In the genomic region with DNA sequence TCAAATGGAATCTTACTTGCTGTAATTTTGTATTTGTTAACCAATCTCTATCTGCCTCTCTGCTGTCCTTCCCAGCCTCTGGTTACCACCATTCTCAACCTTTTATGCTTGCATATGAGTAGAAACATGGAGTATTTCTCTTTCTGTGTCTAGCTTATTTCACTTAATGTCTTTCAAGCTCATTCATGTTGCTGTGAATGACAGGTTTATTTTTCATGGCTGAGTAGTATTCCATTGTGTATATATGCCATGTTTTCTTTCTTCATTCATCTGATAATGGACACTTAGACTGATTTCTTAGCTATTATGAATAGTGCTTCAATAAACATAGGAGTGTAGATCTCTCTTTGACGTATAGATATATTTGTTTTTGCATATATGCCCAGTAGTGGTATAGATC, we compare ENCODE assay signal across 20 cellular contexts. TPM values are rescaled to one million over a fixed set of nuclear protein-coding genes. Genes with fewer than 3 reads are reported as not detected.
DNase-seq lines count a peak whose midpoint lies in the region; ATAC-seq, FAIRE-seq and TF ChIP-seq lines count a peak whose summit lies in the region.
"Had no signal": no experiment of that assay in that cellular context is flagged by ENCODE, and none has a peak within 500 bp of the region (broad histone marks: within the 10 kb centered on the region; RNA-seq: fewer than 3 reads in every experiment).

No MANE protein-coding gene starts in this region.

- WGBS in GM12878 (ENCODE audit: insufficient coverage, insufficient replicate concordance, low lambda C conversion rate, missing lambda C conversion rate), result 92% methylated on average over 1 of the region's 1 CpG
- WGBS in endodermal cell (ENCODE audit: insufficient coverage in 1 of 2, insufficient read length in 1 of 2), 2 experiments, result 94% methylated on average over 1 of the region's 1 CpG; no CpG with 5 or more reads in 1 of the 2 experiments

- TF ChIP-seq CTCF in HEK293 (tag by site-specific recombination; IDR thresholded peaks at IDR 0.05) (no peak), GM12878 (IDR thresholded peaks at IDR 0.05 in 2 of 3, conservative IDR thresholded peaks at IDR 0.05 in 1 of 3; ENCODE audit: control insufficient read depth in 2 of 3, extremely low read depth in 1 of 3, insufficient read depth in 1 of 3, low read depth in 3 of 3, low read length in 3 of 3) (no peak), endodermal cell (conservative IDR thresholded peaks at IDR 0.05) (no peak), progenitor cell of endocrine pancreas (IDR thresholded peaks at IDR 0.05; ENCODE audit: unreplicated experiment) (no peak)

- H3K36me3 Mint-ChIP-seq in CD4-positive, CD25-positive, alpha-beta regulatory T cell, result peaks cover 88% of the 10 kb centered on the region
- H3K36me3 Mint-ChIP-seq in endodermal cell (ENCODE audit: low read depth), result peaks cover 93% of the 10 kb centered on the region
- H3K36me3 Mint-ChIP-seq in progenitor cell of endocrine pancreas (ENCODE audit: insufficient read depth), result peaks cover 75% of the 10 kb centered on the region
- peaks cover 95% of the 10 kb centered on the region for H3K36me3 Mint-ChIP-seq in activated CD8-positive, alpha-beta memory T cell treated with anti-CD3 and anti-CD28 coated beads, Interleukin-2, amount 10 ng/mL, durations not matched to agents 7 days and 5 days

- no TSS peak for BruUV-seq in GM12878 (replicated peaks; lab: Mats Ljungman, UMichigan)

- H3K4me3 Mint-ChIP-seq in CD4-positive, CD25-positive, alpha-beta regulatory T cell, result no peak overlapping the region
- H3K4me3 Mint-ChIP-seq in endodermal cell, result no peak overlapping the region
- H3K4me3 Mint-ChIP-seq in progenitor cell of endocrine pancreas (ENCODE audit: low read depth), result no peak overlapping the region
- no peak overlapping the region for H3K4me3 Mint-ChIP-seq in activated CD8-positive, alpha-beta memory T cell treated with anti-CD3 and anti-CD28 coated beads, Interleukin-2, amount 10 ng/mL, durations not matched to agents 7 days and 5 days
- H3K4me3 Mint-ChIP-seq: B cell; CD4-positive, alpha-beta memory T cell; GM23338; H9 had no signal

- H3K27ac Mint-ChIP-seq in CD4-positive, CD25-positive, alpha-beta regulatory T cell, result no peak overlapping the region
- H3K27ac Mint-ChIP-seq in endodermal cell, result no peak overlapping the region
- no peak overlapping the region for H3K27ac Mint-ChIP-seq in progenitor cell of endocrine pancreas
- no peak overlapping the region for H3K27ac Mint-ChIP-seq in activated CD8-positive, alpha-beta memory T cell treated with anti-CD3 and anti-CD28 coated beads, Interleukin-2, amount 10 ng/mL, durations not matched to agents 7 days and 5 days
- H3K27ac Mint-ChIP-seq: B cell, GM23338, H9 had no signal

- no peak for FAIRE-seq in GM12878 (lab: Jason Lieb, UNC)
- FAIRE-seq: G401.6, GM19239 had no signal

- ATAC-seq in CD4-positive, CD25-positive, alpha-beta regulatory T cell (ENCODE audit: low read depth in 2 of 2), result no peak
- no peak for ATAC-seq in GM12878
- no peak for ATAC-seq in activated CD8-positive, alpha-beta memory T cell treated with anti-CD3 and anti-CD28 coated beads, Interleukin-2, amount 10 ng/mL, durations not matched to agents 7 days and 5 days
- ATAC-seq: GM23338, HCT116 had no signal

- H3K4me1 Mint-ChIP-seq in CD4-positive, CD25-positive, alpha-beta regulatory T cell, result peaks cover 3 to 7% (median 6%) of the 10 kb centered on the region in 4 donors
- H3K4me1 Mint-ChIP-seq in endodermal cell, result no peaks in the 10 kb centered on the region
- H3K4me1 Mint-ChIP-seq in progenitor cell of endocrine pancreas (ENCODE audit: low read depth), result no peaks in the 10 kb centered on the region
- peaks cover 6% of the 10 kb centered on the region for H3K4me1 Mint-ChIP-seq in activated CD8-positive, alpha-beta memory T cell treated with anti-CD3 and anti-CD28 coated beads, Interleukin-2, amount 10 ng/mL, durations not matched to agents 7 days and 5 days
- H3K4me1 Mint-ChIP-seq: GM23338 had no signal

- TF ChIP-seq RAD21 in GM12878 (IDR thresholded peaks at IDR 0.05; ENCODE audit: insufficient read depth, low read depth, low read length), result no peak

- RAD21 ChIA-PET in GM12878 (lab: Charles Lee; ENCODE audit: unreplicated experiment), result interaction anchor here (1.2 kb wide), 1 partner anchor 9 kb away, joined by 5 read pairs; no protein-coding TSS in a partner anchor

- H3K27me3 Mint-ChIP-seq in CD4-positive, CD25-positive, alpha-beta regulatory T cell, result no peaks in the 10 kb centered on the region
- no peaks in the 10 kb centered on the region for H3K27me3 Mint-ChIP-seq in endodermal cell (ENCODE audit: insufficient read depth)
- no peaks in the 10 kb centered on the region for H3K27me3 Mint-ChIP-seq in progenitor cell of endocrine pancreas
- no peaks in the 10 kb centered on the region for H3K27me3 Mint-ChIP-seq in activated CD8-positive, alpha-beta memory T cell treated with anti-CD3 and anti-CD28 coated beads, Interleukin-2, amount 10 ng/mL, durations not matched to agents 7 days and 5 days
- H3K27me3 Mint-ChIP-seq: B cell; CD4-positive, alpha-beta memory T cell had no signal

- no peaks in the 10 kb centered on the region for H3K27me3 ChIP-seq in CD4-positive, CD25-positive, alpha-beta regulatory T cell (ENCODE audit: control insufficient read depth, insufficient read depth, low read length)
- H3K27me3 ChIP-seq in GM12878 (replicated peaks in 1 of 2; ENCODE audit: control insufficient read depth in 2 of 2, insufficient read depth in 2 of 2, low read length in 1 of 2) (no peaks in the 10 kb centered on the region), endodermal cell (ENCODE audit: control insufficient read depth, insufficient read depth, low read length, poor library complexity, severe bottlenecking) (no peaks in the 10 kb centered on the region)
- H3K27me3 ChIP-seq: BLaER1 had no signal

- H3K27ac ChIP-seq in CD4-positive, CD25-positive, alpha-beta regulatory T cell (ENCODE audit: insufficient read depth, low read length, poor library complexity, severe bottlenecking), result no peak overlapping the region
- H3K27ac ChIP-seq in HEK293 (ENCODE audit: extremely low read depth, low read depth, low read length) (no peak overlapping the region), GM12878 (ENCODE audit: control insufficient read depth, insufficient read depth) (no peak overlapping the region), endodermal cell (ENCODE audit: low read depth, low read length) (no peak overlapping the region)
- H3K27ac ChIP-seq: BLaER1, C4-2B had no signal

- peak overlapping the region; percentile 29 for H3K4me3 ChIP-seq in CD4-positive, CD25-positive, alpha-beta regulatory T cell (ENCODE audit: low read depth, low read length)
- H3K4me3 ChIP-seq in HEK293 (ENCODE audit: low read depth, low read length) (no peak overlapping the region), GM12878 (no peak overlapping the region), endodermal cell (ENCODE audit: low read length) (peak overlapping the region; percentile 62)
- H3K4me3 ChIP-seq: BLaER1, GM23338 had no signal

- CTCF ChIA-PET in HEK293 (lab: Yijun Ruan, JAX), result no interaction called here
- CTCF ChIA-PET in GM12878 (lab: Yijun Ruan, JAX), result interaction anchor here (0.6 kb wide), 1 partner anchor 955 kb away, joined by 3 read pairs; no protein-coding TSS in a partner anchor
- CTCF ChIA-PET in activated CD8-positive, alpha-beta memory T cell treated with anti-CD3 and anti-CD28 coated beads, Interleukin-2, amount 10 ng/mL, durations not matched to agents 7 days and 5 days (lab: Charles Lee), result interaction anchor here (0.6 kb wide), 2 partner anchors 9 to 801 kb away, joined by 3 to 4 read pairs; no protein-coding TSS in a partner anchor

- SMC1A ChIA-PET in GM12878 (lab: Charles Lee; ENCODE audit: uncharacterized antibody, unreplicated experiment), result interaction anchor here (0.6 kb wide), 1 partner anchor 11 kb away, joined by 4 read pairs; no protein-coding TSS in a partner anchor

- in situ Hi-C loops in GM12878 (cut with MboI), result no loop called here

- intact Hi-C loops in GM12878 (cut with micrococcal nuclease; ENCODE audit: unreplicated experiment), result no loop called here

- H2AFZ ChIP-seq in GM12878 (ENCODE audit: control insufficient read depth, low read depth, low read length), result no peak overlapping the region
- H2AFZ ChIP-seq: GM23338 had no signal

- H3K9ac ChIP-seq in GM12878 (ENCODE audit: control insufficient read depth, insufficient read depth, low read length) (no peak overlapping the region), endodermal cell (ENCODE audit: extremely low read depth, low read length, poor library complexity, severe bottlenecking) (no peak overlapping the region)
- H3K9ac ChIP-seq: BLaER1 had no signal

- H3K36me3 ChIP-seq in CD4-positive, CD25-positive, alpha-beta regulatory T cell (ENCODE audit: control insufficient read depth, insufficient read depth, low read length), result peaks cover 76% of the 10 kb centered on the region
- peaks cover 82 to 83% of the 10 kb centered on the region in 2 experiments for H3K36me3 ChIP-seq in HEK293 (ENCODE audit: control insufficient read depth in 2 of 2, insufficient read depth in 1 of 2, low read length in 2 of 2)
- peaks cover 24 to 48% of the 10 kb centered on the region in 2 experiments for H3K36me3 ChIP-seq in GM12878 (ENCODE audit: control insufficient read depth in 2 of 2, insufficient read depth in 2 of 2, low read length in 1 of 2)
- peaks cover 92% of the 10 kb centered on the region for H3K36me3 ChIP-seq in endodermal cell (ENCODE audit: control insufficient read depth, insufficient read depth, low read length)

- H4K20me1 ChIP-seq in GM12878 (ENCODE audit: control insufficient read depth, insufficient read depth), result no peaks in the 10 kb centered on the region

- POLR2A ChIA-PET in HEK293 (lab: Yijun Ruan, JAX), result interaction anchor here (1.0 to 1.7 kb wide), 2 partner anchors 9 to 57 kb away, joined by 3 read pairs; partner anchors contain the start of gene ZNF304
- POLR2A ChIA-PET in GM12878 (lab: Charles Lee), result interaction anchor here (1.0 kb wide), 1 partner anchor 9 kb away, joined by 3 read pairs; no protein-coding TSS in a partner anchor

- no peaks in the 10 kb centered on the region for H3K4me1 ChIP-seq in CD4-positive, CD25-positive, alpha-beta regulatory T cell (ENCODE audit: control insufficient read depth, insufficient read depth, low read length, poor library complexity, severe bottlenecking)
- H3K4me1 ChIP-seq in HEK293 (ENCODE audit: control insufficient read depth, insufficient read depth, low read length), result no peaks in the 10 kb centered on the region
- H3K4me1 ChIP-seq in GM12878 (ENCODE audit: control insufficient read depth, insufficient read depth, low read length), result no peaks in the 10 kb centered on the region
- no peaks in the 10 kb centered on the region for H3K4me1 ChIP-seq in endodermal cell (ENCODE audit: control insufficient read depth, insufficient read depth, low read length)
- H3K4me1 ChIP-seq: BLaER1 had no signal

- DNase-seq in CD4-positive, CD25-positive, alpha-beta regulatory T cell, result no peak
- DNase-seq in GM12878 (ENCODE audit: low read depth, low spot score) (no peak), endodermal cell (no peak), NCI-H1436 treated with DMSO at 0.1 percent for 48 hours (lab: John Stamatoyannopoulos, UW) (no peak), progenitor cell of endocrine pancreas (ENCODE audit: low spot score, unreplicated experiment) (no peak)
- no peak for DNase-seq in activated CD8-positive, alpha-beta memory T cell treated with anti-CD3 and anti-CD28 coated beads, Interleukin-2, amount 10 ng/mL, durations not matched to agents 7 days and 5 days
- DNase-seq: Calu3; CD4-positive, alpha-beta memory T cell; COR-L47; DMS153; DND-41; H9 had no signal

- peaks cover 59 to 74% of the 10 kb centered on the region in 2 experiments for H3K9me3 ChIP-seq in CD4-positive, CD25-positive, alpha-beta regulatory T cell (ENCODE audit: control insufficient read depth in 2 of 2, low read length in 2 of 2)
- H3K9me3 ChIP-seq in HEK293 (ENCODE audit: control insufficient read depth, insufficient read depth, low read depth, low read length) (0 out of 2 replicates have a peak, but pooled peaks cover 2% of the 10 kb centered on the region), GM12878 (replicated peaks; ENCODE audit: control insufficient read depth, insufficient read depth, low read length) (peaks cover 37% of the 10 kb centered on the region), endodermal cell (ENCODE audit: control insufficient read depth, low read length) (peaks cover 38% of the 10 kb centered on the region)

- H3K4me2 ChIP-seq in GM12878 (ENCODE audit: control insufficient read depth, insufficient read depth), result no peak overlapping the region
- H3K4me2 ChIP-seq: BLaER1, GM23338 had no signal

- H3K79me2 ChIP-seq in GM12878 (ENCODE audit: control insufficient read depth, insufficient read depth, low read length), result peaks cover 33% of the 10 kb centered on the region

- TF ChIP-seq POLR2A in GM12878 (IDR thresholded peaks at IDR 0.05; ENCODE audit: low read depth, low read length), result no peak

- no peak for TF ChIP-seq EP300 in GM12878 (IDR thresholded peaks at IDR 0.05; ENCODE audit: borderline replicate concordance in 1 of 2, control insufficient read depth in 1 of 2, low read depth in 2 of 2, low read length in 2 of 2)

- peaks cover 5 to 84% (median 58%) of the 10 kb centered on the region in 7 donors for H3K9me3 Mint-ChIP-seq in CD4-positive, CD25-positive, alpha-beta regulatory T cell
- H3K9me3 Mint-ChIP-seq in endodermal cell (peaks cover 75% of the 10 kb centered on the region), progenitor cell of endocrine pancreas (ENCODE audit: low read depth) (peaks cover 47% of the 10 kb centered on the region)
- H3K9me3 Mint-ChIP-seq in activated CD8-positive, alpha-beta memory T cell treated with anti-CD3 and anti-CD28 coated beads, Interleukin-2, amount 10 ng/mL, durations not matched to agents 7 days and 5 days (ENCODE audit: low read depth), result peaks cover 57% of the 10 kb centered on the region
- H3K9me3 Mint-ChIP-seq: GM23338 had no signal

RNA-seq across cellular contexts. Expression of gene ZNF460, which starts 13.4 kb away (rescaled TPM):
- 68.5 TPM for total RNA-seq in CD4-positive, CD25-positive, alpha-beta regulatory T cell
- polyA plus RNA-seq in CD4-positive, CD25-positive, alpha-beta regulatory T cell, result 1 to 10 TPM; 3.0 to 9.5 (median 5.3) TPM
- total RNA-seq in GM12878 (2013; cell fraction: nucleolus; rRNA removed), result 431 and 458 TPM in 2 replicates
- 34.4 and 37.5 TPM in 2 replicates for total RNA-seq in GM12878 (2014; rRNA removed)
- 42.4 and 46.5 TPM in 2 replicates for total RNA-seq in GM12878 (2014; rRNA removed; fragmentation: Illumina TruSeq; extraction: Trizol)
- 41.7 and 43.0 TPM in 2 replicates for total RNA-seq in GM12878 (2021)
- polyA plus RNA-seq in GM12878 (2011; ENCODE audit: low read depth), result 3.1 TPM
- polyA plus RNA-seq in GM12878 (2011; rRNA removed), result 23.8 and 25.2 TPM in 2 replicates
- 18.2 and 19.4 TPM in 2 replicates for polyA plus RNA-seq in GM12878 (2011; cell fraction: cytosol; rRNA removed)
- polyA plus RNA-seq in GM12878 (2011; cell fraction: nucleus; rRNA removed), result 15.9 and 20.0 TPM in 2 replicates
- 3.0 TPM in 2 replicates for polyA plus RNA-seq in GM12878 (2012)
- 1.5 and 2.8 TPM in 2 replicates for polyA plus RNA-seq in GM12878 (2014; fragmentation: Illumina TruSeq; extraction: Trizol)
- polyA plus RNA-seq in GM12878 (2014; fragmentation: Nextera tagmentation; extraction: Ambion mirVana), result under 1 TPM; 0.15 to 0.58 TPM
- polyA plus RNA-seq in GM12878 (2014; rRNA removed), result 7.7 and 8.5 TPM in 2 replicates
- polyA plus RNA-seq in GM12878 (2016; fragmentation: Nextera tagmentation; extraction: Ambion mirVana), result 1 to 10 TPM; 8.0 to 8.9 TPM
- 238 and 280 TPM in 2 replicates for polyA minus RNA-seq in GM12878 (2011; rRNA and poly(A)+ RNA removed)
- polyA minus RNA-seq in GM12878 (2011; cell fraction: cytosol; rRNA and poly(A)+ RNA removed), result 72.3 and 73.4 TPM in 2 replicates
- 77.2 and 85.8 TPM in 2 replicates for polyA minus RNA-seq in GM12878 (2011; cell fraction: nucleus; rRNA and poly(A)+ RNA removed)
- total RNA-seq in endodermal cell, result 10 to 100 TPM; 63.9 to 64.0 TPM
- 5.8 TPM for polyA plus RNA-seq in endodermal cell (2013, experiment 1 of 2)
- 7.2 TPM for polyA plus RNA-seq in endodermal cell (2013, experiment 2 of 2)
- total RNA-seq in progenitor cell of endocrine pancreas, result 58.3 and 61.3 TPM in 2 replicates
- 10 to 100 TPM; 55.2 to 67.2 TPM for total RNA-seq in activated CD8-positive, alpha-beta memory T cell treated with anti-CD3 and anti-CD28 coated beads, Interleukin-2, amount 10 ng/mL, durations not matched to agents 7 days and 5 days

RNA-seq across cellular contexts. Expression of gene ZNF543, which starts 26.6 kb away (rescaled TPM):
- 4.5 TPM for total RNA-seq in CD4-positive, CD25-positive, alpha-beta regulatory T cell
- polyA plus RNA-seq in CD4-positive, CD25-positive, alpha-beta regulatory T cell, result 1 to 10 TPM; 2.6 to 6.6 (median 4.5) TPM
- total RNA-seq in GM12878 (2013; cell fraction: nucleolus; rRNA removed), result 20.8 and 22.8 TPM in 2 replicates
- total RNA-seq in GM12878 (2014; rRNA removed) (9.0 and 9.5 TPM in 2 replicates), GM12878 (2014; rRNA removed; fragmentation: Illumina TruSeq; extraction: Trizol) (8.5 and 8.6 TPM in 2 replicates), GM12878 (2021) (7.3 and 8.0 TPM in 2 replicates), endodermal cell (10 to 100 TPM in 1 of 2 donors, 1 to 10 TPM in 1; 6.2 to 13.4 TPM), progenitor cell of endocrine pancreas (10.1 and 10.5 TPM in 2 replicates)
- polyA plus RNA-seq in GM12878 (2011; ENCODE audit: low read depth), result 2.7 TPM
- polyA plus RNA-seq in GM12878 (2011; rRNA removed) (3.4 and 4.5 TPM in 2 replicates), GM12878 (2014; fragmentation: Illumina TruSeq; extraction: Trizol) (2.4 and 2.7 TPM in 2 replicates), GM12878 (2014; fragmentation: Nextera tagmentation; extraction: Ambion mirVana) (under 1 TPM; 0.53 to 0.74 TPM), GM12878 (2014; rRNA removed) (3.2 and 3.5 TPM in 2 replicates), GM12878 (2016; fragmentation: Nextera tagmentation; extraction: Ambion mirVana) (1 to 10 TPM; 3.7 to 4.3 TPM)
- 2.3 and 2.9 TPM in 2 replicates for polyA plus RNA-seq in GM12878 (2011; cell fraction: cytosol; rRNA removed)
- 2.8 TPM in 2 replicates for polyA plus RNA-seq in GM12878 (2011; cell fraction: nucleus; rRNA removed)
- polyA plus RNA-seq in GM12878 (2012), result 2.7 and 3.0 TPM in 2 replicates
- polyA minus RNA-seq in GM12878 (2011; rRNA and poly(A)+ RNA removed), result 13.2 and 14.1 TPM in 2 replicates
- polyA minus RNA-seq in GM12878 (2011; cell fraction: cytosol; rRNA and poly(A)+ RNA removed), result 5.6 TPM in 2 replicates
- 5.6 and 7.7 TPM in 2 replicates for polyA minus RNA-seq in GM12878 (2011; cell fraction: nucleus; rRNA and poly(A)+ RNA removed)
- polyA plus RNA-seq in endodermal cell (2013, experiment 1 of 2), result 4.6 TPM
- polyA plus RNA-seq in endodermal cell (2013, experiment 2 of 2), result 4.5 TPM
- 1 to 10 TPM; 8.8 to 9.4 TPM for total RNA-seq in activated CD8-positive, alpha-beta memory T cell treated with anti-CD3 and anti-CD28 coated beads, Interleukin-2, amount 10 ng/mL, durations not matched to agents 7 days and 5 days

RNA-seq across cellular contexts. Expression of gene ZNF805, which starts 53.3 kb away (rescaled TPM):
- 30.7 TPM for total RNA-seq in CD4-positive, CD25-positive, alpha-beta regulatory T cell
- 1 to 10 TPM; 1.9 to 6.6 (median 4.0) TPM for polyA plus RNA-seq in CD4-positive, CD25-positive, alpha-beta regulatory T cell
- 33.7 and 33.9 TPM in 2 replicates for total RNA-seq in GM12878 (2013; cell fraction: nucleolus; rRNA removed)
- total RNA-seq in GM12878 (2014; rRNA removed), result 6.5 and 7.3 TPM in 2 replicates
- 8.9 and 9.4 TPM in 2 replicates for total RNA-seq in GM12878 (2014; rRNA removed; fragmentation: Illumina TruSeq; extraction: Trizol)
- 7.1 and 7.2 TPM in 2 replicates for total RNA-seq in GM12878 (2021)
- polyA plus RNA-seq in GM12878 (2011; ENCODE audit: low read depth), result 2.7 TPM
- 5.0 and 5.3 TPM in 2 replicates for polyA plus RNA-seq in GM12878 (2011; rRNA removed)
- polyA plus RNA-seq in GM12878 (2011; cell fraction: cytosol; rRNA removed), result 3.3 and 3.7 TPM in 2 replicates
- 3.3 and 4.0 TPM in 2 replicates for polyA plus RNA-seq in GM12878 (2011; cell fraction: nucleus; rRNA removed)
- polyA plus RNA-seq in GM12878 (2012), result 2.4 and 3.0 TPM in 2 replicates
- 2.4 and 3.6 TPM in 2 replicates for polyA plus RNA-seq in GM12878 (2014; fragmentation: Illumina TruSeq; extraction: Trizol)
- polyA plus RNA-seq in GM12878 (2014; fragmentation: Nextera tagmentation; extraction: Ambion mirVana), result under 1 TPM; 0.31 to 0.42 TPM
- 2.1 and 2.8 TPM in 2 replicates for polyA plus RNA-seq in GM12878 (2014; rRNA removed)
- polyA plus RNA-seq in GM12878 (2016; fragmentation: Nextera tagmentation; extraction: Ambion mirVana), result 1 to 10 TPM; 1.5 to 1.8 TPM
- polyA minus RNA-seq in GM12878 (2011; rRNA and poly(A)+ RNA removed), result 23.8 and 29.5 TPM in 2 replicates
- 7.8 and 9.4 TPM in 2 replicates for polyA minus RNA-seq in GM12878 (2011; cell fraction: cytosol; rRNA and poly(A)+ RNA removed)
- polyA minus RNA-seq in GM12878 (2011; cell fraction: nucleus; rRNA and poly(A)+ RNA removed), result 5.9 and 9.9 TPM in 2 replicates
- total RNA-seq in endodermal cell, result 10 to 100 TPM; 16.6 to 21.1 TPM
- 5.0 TPM for polyA plus RNA-seq in endodermal cell (2013, experiment 1 of 2)
- polyA plus RNA-seq in endodermal cell (2013, experiment 2 of 2), result 5.4 TPM
- 15.6 and 16.3 TPM in 2 replicates for total RNA-seq in progenitor cell of endocrine pancreas
- total RNA-seq in activated CD8-positive, alpha-beta memory T cell treated with anti-CD3 and anti-CD28 coated beads, Interleukin-2, amount 10 ng/mL, durations not matched to agents 7 days and 5 days, result 10 to 100 TPM in 1 of 2 experiments, 1 to 10 TPM in 1; 9.4 to 11.3 TPM

RNA-seq across cellular contexts. Expression of gene ZNF304, which starts 57.4 kb away (rescaled TPM):
- 6.8 TPM for total RNA-seq in CD4-positive, CD25-positive, alpha-beta regulatory T cell
- 1 to 10 TPM; 1.9 to 4.4 (median 2.8) TPM for polyA plus RNA-seq in CD4-positive, CD25-positive, alpha-beta regulatory T cell
- 14.3 and 14.6 TPM in 2 replicates for total RNA-seq in GM12878 (2013; cell fraction: nucleolus; rRNA removed)
- total RNA-seq in GM12878 (2014; rRNA removed) (7.3 and 7.4 TPM in 2 replicates), GM12878 (2014; rRNA removed; fragmentation: Illumina TruSeq; extraction: Trizol) (9.4 and 9.7 TPM in 2 replicates), GM12878 (2021) (8.6 and 8.8 TPM in 2 replicates), endodermal cell (10 to 100 TPM; 11.6 to 12.3 TPM), progenitor cell of endocrine pancreas (11.8 TPM in 2 replicates)
- 4.9 TPM for polyA plus RNA-seq in GM12878 (2011; ENCODE audit: low read depth)
- polyA plus RNA-seq in GM12878 (2011; rRNA removed) (11.6 and 12.1 TPM in 2 replicates), GM12878 (2014; fragmentation: Illumina TruSeq; extraction: Trizol) (8.0 and 9.0 TPM in 2 replicates), GM12878 (2014; fragmentation: Nextera tagmentation; extraction: Ambion mirVana) (1 to 10 TPM; 1.1 to 1.5 TPM), GM12878 (2014; rRNA removed) (5.0 and 5.5 TPM in 2 replicates), GM12878 (2016; fragmentation: Nextera tagmentation; extraction: Ambion mirVana) (1 to 10 TPM; 5.0 to 6.6 TPM)
- polyA plus RNA-seq in GM12878 (2011; cell fraction: cytosol; rRNA removed), result 7.4 and 9.1 TPM in 2 replicates
- 9.2 and 10.4 TPM in 2 replicates for polyA plus RNA-seq in GM12878 (2011; cell fraction: nucleus; rRNA removed)
- 6.2 and 7.2 TPM in 2 replicates for polyA plus RNA-seq in GM12878 (2012)
- 18.6 and 20.1 TPM in 2 replicates for polyA minus RNA-seq in GM12878 (2011; rRNA and poly(A)+ RNA removed)
- polyA minus RNA-seq in GM12878 (2011; cell fraction: cytosol; rRNA and poly(A)+ RNA removed), result 6.0 and 7.2 TPM in 2 replicates
- 5.8 and 7.3 TPM in 2 replicates for polyA minus RNA-seq in GM12878 (2011; cell fraction: nucleus; rRNA and poly(A)+ RNA removed)
- 9.9 TPM for polyA plus RNA-seq in endodermal cell (2013, experiment 1 of 2)
- polyA plus RNA-seq in endodermal cell (2013, experiment 2 of 2), result 8.4 TPM
- 10 to 100 TPM in 1 of 2 experiments, 1 to 10 TPM in 1; 9.3 to 10.2 TPM for total RNA-seq in activated CD8-positive, alpha-beta memory T cell treated with anti-CD3 and anti-CD28 coated beads, Interleukin-2, amount 10 ng/mL, durations not matched to agents 7 days and 5 days

Comparison
In these comparisons a context has a peak if more than half of its experiments do, and no peak if none do; other contexts are left out.
1. H3K4me3 ChIP-seq: peak in CD4-positive, CD25-positive, alpha-beta regulatory T cell (single experiment) and endodermal cell (single experiment); none in HEK293 (single experiment) and GM12878 (single experiment).